26 cellular contexts compared by ENCODE assay signal in genomic region chr10:95553674-95554073, GRCh38.
"Had no signal": no experiment of that assay in that cellular context is flagged by ENCODE, and none has a peak within 500 bp of the region (broad histone marks: within the 10 kb centered on the region; RNA-seq: fewer than 3 reads in every experiment).

No MANE protein-coding gene starts in this region.

- H3K27me3 Mint-ChIP-seq: type B pancreatic cell had no signal

- FAIRE-seq: islet of Langerhans had no signal

- H3K4me2 ChIP-seq: neural progenitor cell had no signal

- H3K36me3 ChIP-seq: neural progenitor cell, neutrophil, right atrium auricular region, uterus had no signal

- H3K27me3 ChIP-seq: neural progenitor cell, right atrium auricular region, right lobe of liver, testis, tibial artery, uterus had no signal

- H3K4me3 Mint-ChIP-seq: immature natural killer cell; mesothelial cell of epicardium; naive B cell; natural killer cell; nephron progenitor cell; neural progenitor cell; stimulated activated effector memory CD8-positive, alpha-beta T cell treated with anti-CD3 and anti-CD28 coated beads, Interleukin-12 subunit alpha, Interleukin-12 subunit beta, amount 100 ng/mL, for 72 hours; stimulated activated naive CD8-positive, alpha-beta T cell treated with anti-CD3 and anti-CD28 coated beads, Interleukin-15, Interleukin-2, amounts not matched to agents 100 ng/mL and 50 ng/mL, for 24 hours; type B pancreatic cell had no signal

- ATAC-seq: natural killer cell; psoas muscle; stimulated activated effector memory CD8-positive, alpha-beta T cell treated with anti-CD3 and anti-CD28 coated beads, Interleukin-12 subunit alpha, Interleukin-12 subunit beta, amount 100 ng/mL, for 72 hours had no signal

- H2AFZ ChIP-seq: neural progenitor cell, parathyroid adenoma had no signal

- H3K27ac ChIP-seq: neural progenitor cell, neutrophil, parathyroid adenoma, psoas muscle, right lobe of liver, skin epidermis, testis had no signal

- H3K9ac ChIP-seq: neural progenitor cell, parathyroid adenoma had no signal

- H3K4me1 ChIP-seq: parathyroid adenoma had no signal

- H3K27ac Mint-ChIP-seq: immature natural killer cell; mesothelial cell of epicardium; natural killer cell; nephron progenitor cell; neural progenitor cell; stimulated activated effector memory CD8-positive, alpha-beta T cell treated with anti-CD3 and anti-CD28 coated beads, Interleukin-12 subunit alpha, Interleukin-12 subunit beta, amount 100 ng/mL, for 72 hours; stimulated activated naive CD8-positive, alpha-beta T cell treated with anti-CD3 and anti-CD28 coated beads, Interleukin-15, Interleukin-2, amounts not matched to agents 100 ng/mL and 50 ng/mL, for 24 hours; type B pancreatic cell had no signal

- DNase-seq: hypothalamus; immature natural killer cell; left ventricle myocardium inferior; mesendoderm; naive B cell; natural killer cell; nephron progenitor cell; occipital lobe; psoas muscle; right lobe of liver; stimulated activated CD4-positive, alpha-beta T cell treated with anti-CD3 and anti-CD28 coated beads, Interleukin-4, amount 100 ng/mL, for 24 hours; stimulated activated naive CD4-positive, alpha-beta T cell; testis; tibial artery; uterus had no signal

- H3K9me3 Mint-ChIP-seq: immature natural killer cell; stimulated activated naive CD8-positive, alpha-beta T cell treated with anti-CD3 and anti-CD28 coated beads, Interleukin-15, Interleukin-2, amounts not matched to agents 100 ng/mL and 50 ng/mL, for 24 hours; type B pancreatic cell had no signal

- H3K4me1 Mint-ChIP-seq: immature natural killer cell; naive B cell; natural killer cell; stimulated activated effector memory CD8-positive, alpha-beta T cell treated with anti-CD3 and anti-CD28 coated beads, Interleukin-12 subunit alpha, Interleukin-12 subunit beta, amount 100 ng/mL, for 72 hours had no signal

- H3K36me3 Mint-ChIP-seq: natural killer cell; neural progenitor cell; stimulated activated effector memory CD8-positive, alpha-beta T cell treated with anti-CD3 and anti-CD28 coated beads, Interleukin-12 subunit alpha, Interleukin-12 subunit beta, amount 100 ng/mL, for 72 hours had no signal

- H3K4me3 ChIP-seq: left ventricle myocardium inferior, lung, neural progenitor cell, psoas muscle, right atrium auricular region, right lobe of liver, skin epidermis, testis, tibial artery, uterus had no signal

- H3K9me3 ChIP-seq: neutrophil, psoas muscle, right lobe of liver, testis, uterus had no signal
